16 cellular contexts compared by ENCODE assay signal in genomic region chr5:176629317-176629852, GRCh38. TPM values are rescaled to one million over a fixed set of nuclear protein-coding genes. Genes with fewer than 3 reads are reported as not detected.
DNase-seq lines count a peak whose midpoint lies in the region; ATAC-seq, FAIRE-seq and TF ChIP-seq lines count a peak whose summit lies in the region.
"Had no signal": no experiment of that assay in that cellular context is flagged by ENCODE, and none has a peak within 500 bp of the region (broad histone marks: within the 10 kb centered on the region; RNA-seq: fewer than 3 reads in every experiment).

No MANE protein-coding gene starts in this region.

- no peak for DNase-seq in CD4-positive, alpha-beta memory T cell
- DNase-seq in H1 (ENCODE audit: low read depth in 1 of 2, low spot score in 2 of 2) (peak in 1 of 2 experiments; percentile 60), nephron progenitor cell (no peak), transverse colon (no peak), urothelium cell line (ENCODE audit: low spot score) (no peak)
- DNase-seq: body of pancreas, HCEC 1CT, midbrain, OCI-M1 had no signal

- H4K8ac ChIP-seq in H1 (ENCODE audit: extremely low read depth, insufficient read depth, low read length), result 0 out of 2 replicates have a peak overlapping the region, but pooled peaks have one; percentile 25

- H3K27me3 Mint-ChIP-seq in CD4-positive, alpha-beta memory T cell, result peaks cover 45 to 51% of the 10 kb centered on the region in 2 donors
- H3K27me3 Mint-ChIP-seq in nephron progenitor cell (ENCODE audit: low read depth, poor library complexity), result peaks cover 93% of the 10 kb centered on the region

- peak overlapping the region; percentile 77 for H3K4me2 ChIP-seq in OCI-LY1 (ENCODE audit: low read length)
- H3K4me2 ChIP-seq in H1 (ENCODE audit: insufficient read depth in 1 of 2, low read depth in 2 of 2, low read length in 2 of 2), result peak overlapping the region; percentile 89 to 100

- no peak overlapping the region for H3K4ac ChIP-seq in H1 (replicated peaks; ENCODE audit: insufficient read length, low read depth, low read length)

- H2BK15ac ChIP-seq in H1 (ENCODE audit: low read length), result peak overlapping the region; percentile 50; the same call in 1 of the 2 replicates

- TF ChIP-seq EP300 in H1 (IDR thresholded peaks at IDR 0.05; ENCODE audit: borderline replicate concordance in 1 of 2, low read depth in 2 of 2, low read length in 2 of 2) (no peak), transverse colon (IDR thresholded peaks at IDR 0.05; ENCODE audit: low read depth) (no peak)

- peak overlapping the region in 6 of 8 donors; percentile 21 to 71 (median 42) for H3K4me3 Mint-ChIP-seq in CD4-positive, alpha-beta memory T cell
- H3K4me3 Mint-ChIP-seq in nephron progenitor cell, result peak overlapping the region; percentile 62
- H3K4me3 Mint-ChIP-seq: activated T-helper 1 cell treated with anti-CD3 and anti-CD28 coated beads, Interleukin-12 subunit alpha, Interleukin-12 subunit beta, Interleukin-2, Interleukin-4 antibody, amounts not matched to agents 30 ng/mL and 10 ng/mL and 1 ng/mL, durations not matched to agents 14 hours and 24 hours and 36 hours had no signal

- TF ChIP-seq CTCF in OCI-LY1 (IDR thresholded peaks at IDR 0.05; ENCODE audit: low read length) (no peak), H1 (IDR thresholded peaks at IDR 0.05; ENCODE audit: control extremely low read depth in 1 of 3, insufficient read depth in 1 of 3, low read depth in 1 of 3, low read length in 3 of 3) (no peak), nephron progenitor cell (IDR thresholded peaks at IDR 0.05) (no peak), transverse colon (IDR thresholded peaks at IDR 0.05) (no peak)

- no peaks in the 10 kb centered on the region for H3K9me3 Mint-ChIP-seq in CD4-positive, alpha-beta memory T cell
- H3K9me3 Mint-ChIP-seq in nephron progenitor cell, result no peaks in the 10 kb centered on the region
- H3K9me3 Mint-ChIP-seq: activated T-helper 1 cell treated with anti-CD3 and anti-CD28 coated beads, Interleukin-12 subunit alpha, Interleukin-12 subunit beta, Interleukin-2, Interleukin-4 antibody, amounts not matched to agents 30 ng/mL and 10 ng/mL and 1 ng/mL, durations not matched to agents 14 hours and 24 hours and 36 hours had no signal

- no peak overlapping the region for H3K14ac ChIP-seq in H1 (ENCODE audit: insufficient read length)

- H3K18ac ChIP-seq in H1 (ENCODE audit: extremely low read depth, low read length), result no peak overlapping the region

- FAIRE-seq in H1 (lab: Jason Lieb, UNC) (no peak), urothelium cell line (lab: Jason Lieb, UNC) (no peak)

- no peak overlapping the region for H2AK5ac ChIP-seq in H1 (ENCODE audit: low read depth, low read length)

- H2BK120ac ChIP-seq in H1 (replicated peaks; ENCODE audit: low read depth, low read length), result no peak overlapping the region

- H4K5ac ChIP-seq in H1 (ENCODE audit: insufficient read length, low read depth, low read length), result no peak overlapping the region

- H2BK5ac ChIP-seq in H1 (ENCODE audit: low read depth, low read length), result no peak overlapping the region

- peaks cover 16% of the 10 kb centered on the region for H3K23me2 ChIP-seq in H1 (ENCODE audit: low read depth, low read length)

- H3K36me3 ChIP-seq in CD4-positive, alpha-beta memory T cell (ENCODE audit: insufficient read depth, low read length), result no peaks in the 10 kb centered on the region
- H3K36me3 ChIP-seq in OCI-LY1 (ENCODE audit: insufficient read depth, low read length) (no peaks in the 10 kb centered on the region), H1 (ENCODE audit: control insufficient read depth in 2 of 4, insufficient read depth in 4 of 4, low read length in 3 of 4) (no peaks in the 10 kb centered on the region), transverse colon (no peaks in the 10 kb centered on the region)

- H3K79me2 ChIP-seq in OCI-LY1 (ENCODE audit: insufficient read depth, low read length), result no peaks in the 10 kb centered on the region
- H3K79me2 ChIP-seq in H1 (ENCODE audit: control insufficient read depth in 1 of 2, insufficient read depth in 2 of 2, low read length in 2 of 2), result no peaks in the 10 kb centered on the region

- H4K20me1 ChIP-seq in OCI-LY1 (ENCODE audit: insufficient read depth, low read length), result no peaks in the 10 kb centered on the region
- peaks cover 0 to 3% of the 10 kb centered on the region in 2 experiments for H4K20me1 ChIP-seq in H1 (replicated peaks in 1 of 2; ENCODE audit: control insufficient read depth in 1 of 2, insufficient read depth in 2 of 2, low read length in 2 of 2)

- intact Hi-C loops in CD4-positive, alpha-beta memory T cell (cut with micrococcal nuclease), result no loop called here
- intact Hi-C loops in transverse colon (cut with DNase I; ENCODE audit: low total_unique reads), result no loop called here

- peaks cover 9 to 13% (median 11%) of the 10 kb centered on the region in 4 donors for H3K4me1 Mint-ChIP-seq in CD4-positive, alpha-beta memory T cell
- peaks cover 30% of the 10 kb centered on the region for H3K4me1 Mint-ChIP-seq in nephron progenitor cell

- no peak overlapping the region for H2AFZ ChIP-seq in OCI-LY1 (ENCODE audit: low read length)
- peak overlapping the region; percentile 98; the same call in 1 of the 2 replicates for H2AFZ ChIP-seq in H1 (ENCODE audit: low read length)

- no peak for ATAC-seq in GM21423 (IDR thresholded peaks at IDR 0.05; ENCODE audit: unreplicated experiment)
- no peak for ATAC-seq in HG03520 (IDR thresholded peaks at IDR 0.05; ENCODE audit: unreplicated experiment)
- ATAC-seq: body of pancreas had no signal

- H3K9ac ChIP-seq in OCI-LY1 (ENCODE audit: low read length) (no peak overlapping the region; the same call in 1 of the 2 replicates), H1 (replicated peaks in 1 of 4; ENCODE audit: extremely low read depth in 1 of 4, low read depth in 3 of 4, low read length in 3 of 4) (no peak overlapping the region)

- H3K9me3 ChIP-seq in CD4-positive, alpha-beta memory T cell (ENCODE audit: control insufficient read depth in 1 of 2, low read length in 2 of 2), result no peaks in the 10 kb centered on the region
- H3K9me3 ChIP-seq in OCI-LY1 (ENCODE audit: low read length) (no peaks in the 10 kb centered on the region), H1 (ENCODE audit: insufficient read depth in 2 of 2, low read depth in 1 of 2, low read length in 1 of 2) (no peaks in the 10 kb centered on the region), transverse colon (no peaks in the 10 kb centered on the region)
- H3K9me3 ChIP-seq: body of pancreas had no signal

- H3K27ac Mint-ChIP-seq in CD4-positive, alpha-beta memory T cell, result no peak overlapping the region
- H3K27ac Mint-ChIP-seq in nephron progenitor cell, result no peak overlapping the region
- H3K27ac Mint-ChIP-seq: activated T-helper 1 cell treated with anti-CD3 and anti-CD28 coated beads, Interleukin-12 subunit alpha, Interleukin-12 subunit beta, Interleukin-2, Interleukin-4 antibody, amounts not matched to agents 30 ng/mL and 10 ng/mL and 1 ng/mL, durations not matched to agents 14 hours and 24 hours and 36 hours had no signal

- no peaks in the 10 kb centered on the region for H3K9me2 ChIP-seq in OCI-LY1 (ENCODE audit: low read depth, low read length)

- in situ Hi-C loops in transverse colon (cut with MboI; ENCODE audit: low pct_ligation_motif_present in 1 of 4, low pct_unique_long_range_greater_than_20kb in 1 of 4, low sequenced_read_pairs in 3 of 4), result no loop called here

- no peak overlapping the region for H4K91ac ChIP-seq in H1 (replicated peaks; ENCODE audit: insufficient read length, low read length)

- no peak overlapping the region for H3K27ac ChIP-seq in CD4-positive, alpha-beta memory T cell (ENCODE audit: low read depth, low read length)
- no peak overlapping the region for H3K27ac ChIP-seq in OCI-LY1 (ENCODE audit: low read depth, low read length, poor library complexity, severe bottlenecking)
- H3K27ac ChIP-seq in H1 (ENCODE audit: low read depth, low read length), result no peak overlapping the region
- H3K27ac ChIP-seq in transverse colon, result no peak overlapping the region
- H3K27ac ChIP-seq: body of pancreas, epithelial cell of prostate had no signal

- H3K79me1 ChIP-seq in H1 (ENCODE audit: low read depth, low read length), result no peaks in the 10 kb centered on the region

- POLR2A ChIA-PET in CD4-positive, alpha-beta memory T cell (lab: Charles Lee; ENCODE audit: partially characterized antibody), result interaction anchor here (0.5 to 2.0 kb wide), 2 partner anchors 18 to 200 kb away, joined by 4 to 6 read pairs; partner anchors contain the start of gene TSPAN17
- POLR2A ChIA-PET in H1 (lab: Charles Lee; ENCODE audit: partially characterized antibody), result interaction anchor here (0.7 to 2.7 kb wide), 17 partner anchors 9 to 1018 kb away, joined by 3 to 19 read pairs (median 3); partner anchors contain the start of genes RNF44 and TSPAN17

- H3K56ac ChIP-seq in H1 (replicated peaks; ENCODE audit: insufficient read length, low read depth, low read length), result no peak overlapping the region

- peaks cover 25% of the 10 kb centered on the region for H3K27me3 ChIP-seq in CD4-positive, alpha-beta memory T cell (ENCODE audit: insufficient read depth, low read length)
- H3K27me3 ChIP-seq in OCI-LY1 (ENCODE audit: insufficient read depth, low read length), result peaks cover 4% of the 10 kb centered on the region; the same call in 1 of the 2 replicates
- H3K27me3 ChIP-seq in H1 (replicated peaks in 1 of 4; ENCODE audit: control insufficient read depth in 3 of 4, extremely low read depth in 1 of 4, insufficient read depth in 3 of 4, low read length in 3 of 4), result peaks cover 3 to 40% (median 34%) of the 10 kb centered on the region in 4 experiments
- H3K27me3 ChIP-seq in transverse colon, result peaks cover 94% of the 10 kb centered on the region

- H3K4me3 ChIP-seq in CD4-positive, alpha-beta memory T cell (ENCODE audit: low read length in 2 of 2), result no peak overlapping the region
- H3K4me3 ChIP-seq in OCI-LY1 (ENCODE audit: low read depth, low read length, poor library complexity, severe bottlenecking) (peak overlapping the region; percentile 59), H1 (ENCODE audit: extremely low read depth in 1 of 4, insufficient read depth in 2 of 4, low read depth in 3 of 4, low read length in 4 of 4) (peak overlapping the region; percentile 81 to 89 (median 84)), transverse colon (no peak overlapping the region)
- H3K4me3 ChIP-seq: body of pancreas had no signal

- no peaks in the 10 kb centered on the region for H3F3A ChIP-seq in OCI-LY1 (ENCODE audit: insufficient read depth, low read length)

- no peak for TF ChIP-seq RAD21 in H1 (IDR thresholded peaks at IDR 0.05 in 1 of 2, conservative IDR thresholded peaks at IDR 0.05 in 1 of 2; ENCODE audit: low read depth in 2 of 2, low read length in 2 of 2)

- CTCF ChIA-PET in CD4-positive, alpha-beta memory T cell (lab: Charles Lee; ENCODE audit: partially characterized antibody), result no interaction called here
- CTCF ChIA-PET in H1 (lab: Charles Lee; ENCODE audit: partially characterized antibody), result interaction anchor here (0.8 to 1.7 kb wide), 3 partner anchors 29 to 56 kb away, joined by 3 to 5 read pairs (median 4); no protein-coding TSS in a partner anchor

- no peak overlapping the region for H3K23ac ChIP-seq in H1 (ENCODE audit: insufficient read length)

- WGBS in H1 (ENCODE audit: extremely low coverage in 1 of 2, insufficient coverage in 1 of 2, insufficient read length in 1 of 2, insufficient replicate concordance in 2 of 2, low coverage in 1 of 2, low lambda C conversion rate in 2 of 2, missing lambda C conversion rate in 1 of 2), 2 experiments, result 8% methylated on average over 16 of the region's 34 CpGs; no CpG with 5 or more reads in 1 of the 2 experiments
- WGBS in transverse colon (ENCODE audit: low coverage in 1 of 2), 2 donors, result 20% methylated on average over 25 of the region's 34 CpGs; no CpG with 5 or more reads in 1 of the 2 donors

- H2BK20ac ChIP-seq in H1 (ENCODE audit: low read length), result no peak overlapping the region

- H3K4me1 ChIP-seq in CD4-positive, alpha-beta memory T cell (ENCODE audit: insufficient read depth, low read length), result peaks cover 16% of the 10 kb centered on the region
- H3K4me1 ChIP-seq in OCI-LY1 (ENCODE audit: insufficient read depth, low read length, severe bottlenecking) (peaks cover 29% of the 10 kb centered on the region), H1 (replicated peaks in 1 of 4; ENCODE audit: control insufficient read depth in 3 of 4, insufficient read depth in 4 of 4, low read length in 3 of 4) (peaks cover 8 to 35% (median 11%) of the 10 kb centered on the region in 4 experiments), transverse colon (peaks cover 0 to 19% (median 15%) of the 10 kb centered on the region in 4 donors)

- no peaks in the 10 kb centered on the region for H3K36me3 Mint-ChIP-seq in CD4-positive, alpha-beta memory T cell
- H3K36me3 Mint-ChIP-seq in nephron progenitor cell (ENCODE audit: low read depth), result no peaks in the 10 kb centered on the region

- TF ChIP-seq POLR2A in H1 (IDR thresholded peaks at IDR 0.05; ENCODE audit: control extremely low read depth in 1 of 2, low read depth in 2 of 2, low read length in 2 of 2), result no peak
- TF ChIP-seq POLR2A in transverse colon (IDR thresholded peaks at IDR 0.05), result no peak

- peak overlapping the region; percentile 77; the same call in 1 of the 2 replicates for H2BK12ac ChIP-seq in H1 (ENCODE audit: low read depth, low read length)

RNA-seq across cellular contexts. Expression of gene SNCB, which starts 0.9 kb away (rescaled TPM):
- not detected for total RNA-seq in CD4-positive, alpha-beta memory T cell
- polyA plus RNA-seq in CD4-positive, alpha-beta memory T cell, result not detected
- total RNA-seq in H1 (2021; fragmentation: NEBNext Ultra II Directional; extraction: Animal tissue kit (Norgen Biotek cat#: 25700)), result 5.9 and 6.9 TPM in 2 replicates
- polyA plus RNA-seq in H1 (2011; rRNA removed), result 4.2 and 8.9 TPM in 2 replicates
- polyA plus RNA-seq in H1 (2011; cell fraction: cytosol; rRNA removed), result 5.6 TPM
- polyA plus RNA-seq in H1 (2011; cell fraction: nucleus; rRNA removed), result 4.7 TPM
- 4.3 to 7.8 TPM (median 6.9 TPM) in 4 replicates for polyA plus RNA-seq in H1 (2012, experiment 1 of 2)
- 8.0 TPM for polyA plus RNA-seq in H1 (2012, experiment 2 of 2)
- polyA plus RNA-seq in H1 (2013, experiment 1 of 2), result 6.2 TPM
- polyA plus RNA-seq in H1 (2013, experiment 2 of 2), result 5.8 TPM
- 0.41 and 0.54 TPM in 2 replicates for polyA minus RNA-seq in H1 (2011; rRNA and poly(A)+ RNA removed)
- polyA minus RNA-seq in H1 (2011; cell fraction: cytosol; rRNA and poly(A)+ RNA removed), result 3.1 TPM
- polyA minus RNA-seq in H1 (2011; cell fraction: nucleus; rRNA and poly(A)+ RNA removed), result 2.5 TPM
- not detected for total RNA-seq in transverse colon
- total RNA-seq: activated T-helper 1 cell treated with anti-CD3 and anti-CD28 coated beads, Interleukin-12 subunit alpha, Interleukin-12 subunit beta, Interleukin-2, Interleukin-4 antibody, amounts not matched to agents 30 ng/mL and 10 ng/mL and 1 ng/mL, durations not matched to agents 14 hours and 24 hours and 36 hours; body of pancreas; renal cortical epithelial cell had no signal

RNA-seq across cellular contexts. Expression of gene EIF4E1B, which starts 1.1 kb away (rescaled TPM):
- not detected for total RNA-seq in CD4-positive, alpha-beta memory T cell
- not detected for polyA plus RNA-seq in CD4-positive, alpha-beta memory T cell
- 0.63 and 0.97 TPM in 2 replicates for total RNA-seq in H1 (2021; fragmentation: NEBNext Ultra II Directional; extraction: Animal tissue kit (Norgen Biotek cat#: 25700))
- 1.3 and 1.9 TPM in 2 replicates for polyA plus RNA-seq in H1 (2011; rRNA removed)
- 3.3 TPM for polyA plus RNA-seq in H1 (2011; cell fraction: cytosol; rRNA removed)
- 4.1 TPM for polyA plus RNA-seq in H1 (2011; cell fraction: nucleus; rRNA removed)
- polyA plus RNA-seq in H1 (2012, experiment 1 of 2), result 2.1 to 3.5 TPM (median 2.7 TPM) in 4 replicates
- 1.1 TPM for polyA plus RNA-seq in H1 (2012, experiment 2 of 2)
- 0.53 TPM for polyA plus RNA-seq in H1 (2013, experiment 1 of 2)
- polyA plus RNA-seq in H1 (2013, experiment 2 of 2), result 0.77 TPM
- 0.54 and 0.80 TPM in 2 replicates for polyA minus RNA-seq in H1 (2011; rRNA and poly(A)+ RNA removed)
- polyA minus RNA-seq in H1 (2011; cell fraction: cytosol; rRNA and poly(A)+ RNA removed), result not detected
- 1.00 TPM for polyA minus RNA-seq in H1 (2011; cell fraction: nucleus; rRNA and poly(A)+ RNA removed)
- not detected for total RNA-seq in transverse colon
- total RNA-seq: activated T-helper 1 cell treated with anti-CD3 and anti-CD28 coated beads, Interleukin-12 subunit alpha, Interleukin-12 subunit beta, Interleukin-2, Interleukin-4 antibody, amounts not matched to agents 30 ng/mL and 10 ng/mL and 1 ng/mL, durations not matched to agents 14 hours and 24 hours and 36 hours; HT1080; renal cortical epithelial cell had no signal

RNA-seq across cellular contexts. Expression of gene TSPAN17, which starts 17.9 kb away (rescaled TPM):
- 10 to 100 TPM; 27.4 to 30.7 TPM for total RNA-seq in CD4-positive, alpha-beta memory T cell
- polyA plus RNA-seq in CD4-positive, alpha-beta memory T cell, result 10 to 100 TPM; 16.0 to 26.7 TPM
- total RNA-seq in H1 (2021; fragmentation: NEBNext Ultra II Directional; extraction: Animal tissue kit (Norgen Biotek cat#: 25700)), result 53.7 and 54.7 TPM in 2 replicates
- polyA plus RNA-seq in H1 (2011; rRNA removed), result 41.5 and 54.8 TPM in 2 replicates
- polyA plus RNA-seq in H1 (2011; cell fraction: cytosol; rRNA removed), result 55.9 TPM
- polyA plus RNA-seq in H1 (2011; cell fraction: nucleus; rRNA removed), result 75.9 TPM
- 34.3 to 51.2 TPM (median 49.7 TPM) in 4 replicates for polyA plus RNA-seq in H1 (2012, experiment 1 of 2)
- polyA plus RNA-seq in H1 (2012, experiment 2 of 2), result 65.9 TPM
- polyA plus RNA-seq in H1 (2013, experiment 1 of 2), result 29.8 TPM
- 33.1 TPM for polyA plus RNA-seq in H1 (2013, experiment 2 of 2)
- polyA minus RNA-seq in H1 (2011; rRNA and poly(A)+ RNA removed), result 50.7 and 74.4 TPM in 2 replicates
- polyA minus RNA-seq in H1 (2011; cell fraction: cytosol; rRNA and poly(A)+ RNA removed), result 32.1 TPM
- polyA minus RNA-seq in H1 (2011; cell fraction: nucleus; rRNA and poly(A)+ RNA removed), result 29.1 TPM
- total RNA-seq in transverse colon, result 100 to 1,000 TPM in 1 of 4 donors, 10 to 100 TPM in 3; 27.2 to 227 (median 36.1) TPM

RNA-seq across cellular contexts. Expression of gene GPRIN1, which starts 19.4 kb away (rescaled TPM):
- under 1 TPM; 0.41 to 0.44 TPM for total RNA-seq in CD4-positive, alpha-beta memory T cell
- under 1 TPM in 1 of 2 donors, not detected in 1; 0.37 TPM for polyA plus RNA-seq in CD4-positive, alpha-beta memory T cell
- 12.0 and 12.8 TPM in 2 replicates for total RNA-seq in H1 (2021; fragmentation: NEBNext Ultra II Directional; extraction: Animal tissue kit (Norgen Biotek cat#: 25700))
- 3.3 TPM in 2 replicates for polyA plus RNA-seq in H1 (2011; rRNA removed)
- polyA plus RNA-seq in H1 (2011; cell fraction: cytosol; rRNA removed), result 3.3 TPM
- polyA plus RNA-seq in H1 (2011; cell fraction: nucleus; rRNA removed), result 4.2 TPM
- polyA plus RNA-seq in H1 (2012, experiment 1 of 2), result 7.7 to 10.1 TPM (median 8.3 TPM) in 4 replicates
- 9.6 TPM for polyA plus RNA-seq in H1 (2012, experiment 2 of 2)
- 8.3 TPM for polyA plus RNA-seq in H1 (2013, experiment 1 of 2)
- 8.3 TPM for polyA plus RNA-seq in H1 (2013, experiment 2 of 2)
- 3.9 and 5.1 TPM in 2 replicates for polyA minus RNA-seq in H1 (2011; rRNA and poly(A)+ RNA removed)
- polyA minus RNA-seq in H1 (2011; cell fraction: cytosol; rRNA and poly(A)+ RNA removed), result 6.2 TPM
- 5.3 TPM for polyA minus RNA-seq in H1 (2011; cell fraction: nucleus; rRNA and poly(A)+ RNA removed)
- 1 to 10 TPM; 1.6 to 9.7 (median 3.6) TPM for total RNA-seq in transverse colon

Comparison
In these comparisons a context has a peak if more than half of its experiments do, and no peak if none do; other contexts are left out.
1. H3K4me3 ChIP-seq: peak in OCI-LY1 (single experiment) and H1 (4 of 4); none in CD4-positive, alpha-beta memory T cell (0 of 2) and transverse colon (0 of 4).